10 cellular contexts compared by ENCODE assay signal in genomic region chr15:100544946-100545345, GRCh38. TPM values are rescaled to one million over a fixed set of nuclear protein-coding genes. Genes with fewer than 3 reads are reported as not detected.
"Had no signal": no experiment of that assay in that cellular context is flagged by ENCODE, and none has a peak within 500 bp of the region (broad histone marks: within the 10 kb centered on the region; RNA-seq: fewer than 3 reads in every experiment).

No MANE protein-coding gene starts in this region.

- ATAC-seq: HepG2 had no signal

- H3K36me3 Mint-ChIP-seq: IgD-negative memory B cell had no signal

- H3K9me3 Mint-ChIP-seq: IgD-negative memory B cell had no signal

- H3K27ac Mint-ChIP-seq: H9, IgD-negative memory B cell had no signal

- DNase-seq: GM23248, H9, HCEC 1CT, KBM-7 had no signal

- H3K4me3 ChIP-seq: GM23248 had no signal

- H3K4me1 Mint-ChIP-seq: H9, IgD-negative memory B cell had no signal

- H3K4me3 Mint-ChIP-seq: H9, IgD-negative memory B cell had no signal

- H3K27ac ChIP-seq: GM23248, HL-60, KMS-11 had no signal

RNA-seq across cellular contexts. Expression of gene CERS3, which starts 16.2 kb away (rescaled TPM):
- total RNA-seq: GM23248, H1, HepG2, HT1080 had no signal
- polyA plus RNA-seq: GM23248, HepG2, IgD-negative memory B cell had no signal
